Comparison of ENCODE assay signal across 8 cellular contexts in the genomic region with DNA sequence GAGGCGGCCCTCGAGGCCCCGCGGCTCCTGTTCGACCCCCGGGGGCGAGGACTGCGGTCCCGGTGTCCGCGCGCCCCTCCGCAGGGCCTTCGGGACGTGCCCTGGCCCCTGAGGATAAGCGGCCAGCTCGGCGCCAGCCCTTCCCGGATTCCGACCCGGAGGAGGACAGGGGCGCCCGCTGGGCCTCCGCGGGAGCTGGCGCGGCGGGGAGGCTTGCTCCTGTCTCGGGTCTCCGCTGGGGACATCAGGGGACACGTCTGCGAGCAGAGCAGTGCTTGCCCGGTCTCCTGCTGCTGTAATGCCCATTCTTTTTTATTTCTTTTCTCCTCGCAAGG. TPM values are rescaled to one million over a fixed set of nuclear protein-coding genes. Genes with fewer than 3 reads are reported as not detected.
DNase-seq lines count a peak whose midpoint lies in the region; ATAC-seq lines count a peak whose summit lies in the region.

No MANE protein-coding gene starts in this region.

- DNase-seq in CD4-positive, alpha-beta memory T cell, result peak in 1 of 5 donors; percentile 59
- DNase-seq in T-helper 22 cell (ENCODE audit: low read depth), result peak; percentile 15
- DNase-seq in medulla oblongata (ENCODE audit: extremely low spot score), result peak; percentile 40
- DNase-seq in stimulated activated CD8-positive, alpha-beta memory T cell treated with anti-CD3 and anti-CD28 coated beads, Interleukin-7, amount 100 ng/mL, for 1 hour (ENCODE audit: low read depth in 2 of 2), result peak; percentile 8 to 14
- DNase-seq in OCI-M2 (lab: John Stamatoyannopoulos, UW; ENCODE audit: unreplicated experiment), result no peak

- ATAC-seq in GM21360 (IDR thresholded peaks at IDR 0.05; ENCODE audit: unreplicated experiment), result peak; percentile 19
- peak; percentile 26 for ATAC-seq in HG03571 (IDR thresholded peaks at IDR 0.05; ENCODE audit: unreplicated experiment)

- no peaks in the 10 kb centered on the region for H3K36me3 ChIP-seq in CD4-positive, alpha-beta memory T cell (ENCODE audit: insufficient read depth, low read length)

- peak overlapping the region; percentile 82 to 93 (median 89) for H3K27ac Mint-ChIP-seq in CD4-positive, alpha-beta memory T cell
- H3K27ac Mint-ChIP-seq in dendritic cell treated with granulocyte-macrophage colony-stimulating factor and Interleukin-4, amounts not matched to agents 40 ng/mL and 50 ng/mL, for 4 days, result peak overlapping the region; percentile 81

- no peaks in the 10 kb centered on the region for H3K27me3 Mint-ChIP-seq in CD4-positive, alpha-beta memory T cell
- peaks cover 4% of the 10 kb centered on the region for H3K27me3 Mint-ChIP-seq in dendritic cell treated with granulocyte-macrophage colony-stimulating factor and Interleukin-4, amounts not matched to agents 40 ng/mL and 50 ng/mL, for 4 days

- H3K4me1 Mint-ChIP-seq in CD4-positive, alpha-beta memory T cell, result peaks cover 17 to 24% (median 21%) of the 10 kb centered on the region in 4 donors
- H3K4me1 Mint-ChIP-seq in dendritic cell treated with granulocyte-macrophage colony-stimulating factor and Interleukin-4, amounts not matched to agents 40 ng/mL and 50 ng/mL, for 4 days (ENCODE audit: low read depth), result peaks cover 50% of the 10 kb centered on the region

- H3K27me3 ChIP-seq in CD4-positive, alpha-beta memory T cell (ENCODE audit: insufficient read depth, low read length), result no peaks in the 10 kb centered on the region

- H3K9me3 ChIP-seq in CD4-positive, alpha-beta memory T cell (ENCODE audit: control insufficient read depth in 1 of 2, low read length in 2 of 2), result no peaks in the 10 kb centered on the region

- no peaks in the 10 kb centered on the region for H3K9me3 Mint-ChIP-seq in CD4-positive, alpha-beta memory T cell
- H3K9me3 Mint-ChIP-seq in dendritic cell treated with granulocyte-macrophage colony-stimulating factor and Interleukin-4, amounts not matched to agents 40 ng/mL and 50 ng/mL, for 4 days, result no peaks in the 10 kb centered on the region

- intact Hi-C loops in CD4-positive, alpha-beta memory T cell (cut with micrococcal nuclease), result loop anchor here (10.0 kb wide), 2 partner anchors 1114 to 1334 kb away; a partner anchor contains a TSS
- intact Hi-C loops in dendritic cell treated with granulocyte-macrophage colony-stimulating factor and Interleukin-4, amounts not matched to agents 40 ng/mL and 50 ng/mL, for 4 days (cut with micrococcal nuclease), result loop anchor here (2.0 kb wide), 1 partner anchor 38 kb away; no protein-coding TSS in a partner anchor

- H3K36me3 Mint-ChIP-seq in CD4-positive, alpha-beta memory T cell, result peaks cover 0 to 2% of the 10 kb centered on the region in 2 donors
- H3K36me3 Mint-ChIP-seq in dendritic cell treated with granulocyte-macrophage colony-stimulating factor and Interleukin-4, amounts not matched to agents 40 ng/mL and 50 ng/mL, for 4 days (ENCODE audit: low read depth), result no peaks in the 10 kb centered on the region

- CTCF ChIA-PET in CD4-positive, alpha-beta memory T cell (lab: Charles Lee; ENCODE audit: partially characterized antibody), result interaction anchor here (0.7 to 1.2 kb wide), 6 partner anchors 12 to 903 kb away, joined by 3 to 6 read pairs (median 3); no protein-coding TSS in a partner anchor

- peak overlapping the region; percentile 19 to 60 for H3K4me3 ChIP-seq in CD4-positive, alpha-beta memory T cell (ENCODE audit: low read length in 2 of 2)

- POLR2A ChIA-PET in CD4-positive, alpha-beta memory T cell (lab: Charles Lee; ENCODE audit: partially characterized antibody), result interaction anchor here (0.7 to 4.8 kb wide), 6 partner anchors 9 to 1338 kb away, joined by 3 to 37 read pairs (median 4); a partner anchor contains a TSS

- H3K27ac ChIP-seq in CD4-positive, alpha-beta memory T cell (ENCODE audit: low read depth, low read length), result peak overlapping the region; percentile 83

- peak overlapping the region; percentile 78 to 89 (median 84) for H3K4me3 Mint-ChIP-seq in CD4-positive, alpha-beta memory T cell
- H3K4me3 Mint-ChIP-seq in dendritic cell treated with granulocyte-macrophage colony-stimulating factor and Interleukin-4, amounts not matched to agents 40 ng/mL and 50 ng/mL, for 4 days, result peak overlapping the region; percentile 64

- H3K4me1 ChIP-seq in CD4-positive, alpha-beta memory T cell (ENCODE audit: insufficient read depth, low read length), result peaks cover 13% of the 10 kb centered on the region

RNA-seq across cellular contexts. Expression of a gene that starts 0.8 kb away (rescaled TPM):
- total RNA-seq in CD4-positive, alpha-beta memory T cell, result 1 to 10 TPM; 5.2 to 5.8 TPM
- 10 to 100 TPM in 1 of 2 donors, 1 to 10 TPM in 1; 7.3 to 10.2 TPM for polyA plus RNA-seq in CD4-positive, alpha-beta memory T cell

RNA-seq across cellular contexts. Expression of a gene that starts 38.9 kb away (rescaled TPM):
- total RNA-seq in CD4-positive, alpha-beta memory T cell, result 10 to 100 TPM; 68.6 to 75.5 TPM
- polyA plus RNA-seq in CD4-positive, alpha-beta memory T cell, result 10 to 100 TPM; 39.9 to 48.6 TPM
